ENCODE assay signal across 2 cellular contexts in genomic region chr17:76076765-76077581, GRCh38.
TF ChIP-seq lines count a peak whose summit lies in the region.

No MANE protein-coding gene starts in this region.

TF ChIP-seq in GM23338, 12 proteins besides CTCF, POLR2A, EP300 and RAD21 (continued from another document):
- TF ChIP-seq ZNF462 (CRISPR knock-in tag; IDR thresholded peaks at IDR 0.05) (no peak), ETS1 (IDR thresholded peaks at IDR 0.05) (no peak), ZNF331 (CRISPR knock-in tag; IDR thresholded peaks at IDR 0.05; ENCODE audit: low read depth) (no peak), NANOG (IDR thresholded peaks at IDR 0.05; ENCODE audit: borderline replicate concordance) (no peak), EZH2 (IDR thresholded peaks at IDR 0.05; ENCODE audit: low read depth, unreplicated experiment) (peak; percentile 88)
TF ChIP-seq in GM23338: peak in this region for 1.

TF ChIP-seq in WTC11, 78 proteins besides CTCF, POLR2A, EP300 and RAD21 (continued from another document and continues in another):
- no peak for TF ChIP-seq ZNF425 (CRISPR knock-in tag; conservative IDR thresholded peaks at IDR 0.05)
- TF ChIP-seq TCF7 (CRISPR knock-in tag; IDR thresholded peaks at IDR 0.05; ENCODE audit: low read depth) = no peak
- TF ChIP-seq ZSCAN18 (CRISPR knock-in tag; IDR thresholded peaks at IDR 0.05) = no peak
- no peak for TF ChIP-seq ZNF232 (CRISPR knock-in tag; IDR thresholded peaks at IDR 0.05)
- 0 out of 2 replicates have a peak, but pooled peaks have one; percentile 79 for TF ChIP-seq TP53 (CRISPR knock-in tag; IDR thresholded peaks at IDR 0.05)
- TF ChIP-seq ZBTB21 (CRISPR knock-in tag; IDR thresholded peaks at IDR 0.05; ENCODE audit: borderline replicate concordance) = no peak
- no peak for TF ChIP-seq KAT7 (CRISPR knock-in tag; IDR thresholded peaks at IDR 0.05; ENCODE audit: borderline replicate concordance)
- TF ChIP-seq ATF3 (CRISPR knock-in tag; conservative IDR thresholded peaks at IDR 0.05) = no peak
- TF ChIP-seq GRHL2 (CRISPR knock-in tag; IDR thresholded peaks at IDR 0.05; ENCODE audit: insufficient replicate concordance, severe bottlenecking) = no peak
- no peak for TF ChIP-seq MLX (CRISPR knock-in tag; IDR thresholded peaks at IDR 0.05)
- no peak for TF ChIP-seq ATF6 (CRISPR knock-in tag; IDR thresholded peaks at IDR 0.05)
- TF ChIP-seq ATF1 (CRISPR knock-in tag; IDR thresholded peaks at IDR 0.05) = 0 out of 2 replicates have a peak, but pooled peaks have one; percentile 38
- no peak for TF ChIP-seq GTF2I (CRISPR knock-in tag; conservative IDR thresholded peaks at IDR 0.05)
- TF ChIP-seq ZMAT4 (CRISPR knock-in tag; IDR thresholded peaks at IDR 0.05) = no peak
- TF ChIP-seq ZNF416 (CRISPR knock-in tag; IDR thresholded peaks at IDR 0.05) = no peak
- no peak for TF ChIP-seq ZNF219 (CRISPR knock-in tag; IDR thresholded peaks at IDR 0.05; ENCODE audit: borderline replicate concordance)
- TF ChIP-seq FOXK1 (CRISPR knock-in tag; IDR thresholded peaks at IDR 0.05) = no peak
- TF ChIP-seq NR1H2 (CRISPR knock-in tag; IDR thresholded peaks at IDR 0.05) = no peak
- TF ChIP-seq RORB (CRISPR knock-in tag; IDR thresholded peaks at IDR 0.05) = no peak
- 0 out of 2 replicates have a peak, but pooled peaks have one; percentile 13 for TF ChIP-seq ESRRA (CRISPR knock-in tag; IDR thresholded peaks at IDR 0.05; ENCODE audit: borderline replicate concordance)
- TF ChIP-seq NFATC4 (CRISPR knock-in tag; IDR thresholded peaks at IDR 0.05) = no peak
- TF ChIP-seq USF1 (CRISPR knock-in tag; IDR thresholded peaks at IDR 0.05) = no peak
- TF ChIP-seq TEAD1 (CRISPR knock-in tag; IDR thresholded peaks at IDR 0.05) = no peak
- no peak for TF ChIP-seq FOXJ3 (CRISPR knock-in tag; IDR thresholded peaks at IDR 0.05; ENCODE audit: borderline replicate concordance)
- TF ChIP-seq ZBTB43 (CRISPR knock-in tag; IDR thresholded peaks at IDR 0.05) = 0 out of 2 replicates have a peak, but pooled peaks have one; percentile 22
- TF ChIP-seq SMAD4 (CRISPR knock-in tag; IDR thresholded peaks at IDR 0.05) = no peak
- no peak for TF ChIP-seq ERG (CRISPR knock-in tag; IDR thresholded peaks at IDR 0.05)
- TF ChIP-seq FOXP1 (CRISPR knock-in tag; IDR thresholded peaks at IDR 0.05; ENCODE audit: borderline replicate concordance) = peak; percentile 80; the same call in 1 of the 2 replicates
- TF ChIP-seq E2F5 (CRISPR knock-in tag; IDR thresholded peaks at IDR 0.05) = 0 out of 2 replicates have a peak, but pooled peaks have one; percentile 60
- TF ChIP-seq ZNF671 (CRISPR knock-in tag; IDR thresholded peaks at IDR 0.05) = no peak
- no peak for TF ChIP-seq ZNF121 (CRISPR knock-in tag; IDR thresholded peaks at IDR 0.05)
- no peak for TF ChIP-seq HMGA2 (CRISPR knock-in tag; IDR thresholded peaks at IDR 0.05)
- TF ChIP-seq ZNF317 (CRISPR knock-in tag; IDR thresholded peaks at IDR 0.05; ENCODE audit: borderline replicate concordance, low read depth) = no peak
- TF ChIP-seq FOXP4 (CRISPR knock-in tag; IDR thresholded peaks at IDR 0.05) = 0 out of 2 replicates have a peak, but pooled peaks have one; percentile 37
- no peak for TF ChIP-seq JUN (CRISPR knock-in tag; IDR thresholded peaks at IDR 0.05)
- TF ChIP-seq AFF4 (CRISPR knock-in tag; IDR thresholded peaks at IDR 0.05; ENCODE audit: borderline replicate concordance) = no peak
- no peak for TF ChIP-seq CREM (CRISPR knock-in tag; IDR thresholded peaks at IDR 0.05)
